ENCODE assay signal across 8 cellular contexts in genomic region chr1:99808391-99809115, GRCh38. TPM values are rescaled to one million over a fixed set of nuclear protein-coding genes. Genes with fewer than 3 reads are reported as not detected.
DNase-seq lines count a peak whose midpoint lies in the region; ATAC-seq and TF ChIP-seq lines count a peak whose summit lies in the region.

No MANE protein-coding gene starts in this region.

- TF ChIP-seq CTCF in CD14-positive monocyte (IDR thresholded peaks at IDR 0.05) (peak; percentile 77), thoracic aorta (IDR thresholded peaks at IDR 0.05) (peak; percentile 55)

- no peak for DNase-seq in CD14-positive monocyte (ENCODE audit: low spot score)
- DNase-seq in NCI-H1417 treated with DMSO at 0.1 percent for 48 hours (lab: John Stamatoyannopoulos, UW) = peak; percentile 28
- peak; percentile 53 for DNase-seq in SKM-1 (lab: John Stamatoyannopoulos, UW; ENCODE audit: unreplicated experiment)
- DNase-seq in effector memory CD8-positive, alpha-beta T cell = peak; percentile 37 to 47 (median 44)
- DNase-seq in lung microvascular endothelial cell (ENCODE audit: low read depth in 2 of 2) = peak; percentile 83 to 90
- no peak for DNase-seq in thoracic aorta (ENCODE audit: low spot score)

- intact Hi-C loops in CD14-positive monocyte (cut with micrococcal nuclease) = loop anchor here (5.0 to 10.0 kb wide), 2 partner anchors 649 to 656 kb away; no protein-coding TSS in a partner anchor

- H3K36me3 ChIP-seq in thoracic aorta = no peaks in the 10 kb centered on the region

- peaks cover 0 to 3% (median 0%) of the 10 kb centered on the region in 3 donors for H3K27me3 Mint-ChIP-seq in CD14-positive monocyte (ENCODE audit: low read depth in 3 of 3)
- peaks cover 12 to 17% of the 10 kb centered on the region in 2 donors for H3K27me3 Mint-ChIP-seq in effector memory CD8-positive, alpha-beta T cell

- H3K4me3 ChIP-seq in thoracic aorta = peak overlapping the region; percentile 59

- H3K9me3 ChIP-seq in thoracic aorta = no peaks in the 10 kb centered on the region

- no peak overlapping the region for H3K27ac Mint-ChIP-seq in CD14-positive monocyte
- H3K27ac Mint-ChIP-seq in effector memory CD8-positive, alpha-beta T cell = no peak overlapping the region

- H3K27me3 ChIP-seq in thoracic aorta (replicated peaks; ENCODE audit: insufficient read depth) = no peaks in the 10 kb centered on the region

- H3K27ac ChIP-seq in thoracic aorta = peak overlapping the region; percentile 40 to 48

- peak; percentile 97 for ATAC-seq in GM18517 (IDR thresholded peaks at IDR 0.05; ENCODE audit: unreplicated experiment)
- peak; percentile 82 for ATAC-seq in HG02970 (IDR thresholded peaks at IDR 0.05; ENCODE audit: low FRiP score, unreplicated experiment)
- peak; percentile 86 for ATAC-seq in effector memory CD8-positive, alpha-beta T cell (replicated peaks)
- ATAC-seq in thoracic aorta (ENCODE audit: insufficient number of reproducible peaks, low FRiP score, low read depth) = peak; percentile 70

- H3K4me1 ChIP-seq in thoracic aorta (ENCODE audit: control insufficient read depth in 1 of 2, low read depth in 2 of 2) = peaks cover 0 to 5% of the 10 kb centered on the region in 2 donors

- H3K4me3 Mint-ChIP-seq in CD14-positive monocyte = peak overlapping the region in 1 of 2 donors; percentile 22
- no peak overlapping the region for H3K4me3 Mint-ChIP-seq in effector memory CD8-positive, alpha-beta T cell

- peaks cover 3% of the 10 kb centered on the region for H3K4me1 Mint-ChIP-seq in CD14-positive monocyte
- no peaks in the 10 kb centered on the region for H3K4me1 Mint-ChIP-seq in effector memory CD8-positive, alpha-beta T cell (ENCODE audit: low read depth in 2 of 2)

- H3K9me3 Mint-ChIP-seq in CD14-positive monocyte = no peaks in the 10 kb centered on the region
- H3K9me3 Mint-ChIP-seq in effector memory CD8-positive, alpha-beta T cell = no peaks in the 10 kb centered on the region

- no peaks in the 10 kb centered on the region for H3K36me3 Mint-ChIP-seq in CD14-positive monocyte
- H3K36me3 Mint-ChIP-seq in effector memory CD8-positive, alpha-beta T cell (ENCODE audit: insufficient read depth) = no peaks in the 10 kb centered on the region

RNA-seq across cellular contexts. Expression of gene AGL, which starts 41.6 kb away (rescaled TPM):
- polyA plus RNA-seq in CD14-positive monocyte = 1 to 10 TPM; 1.2 to 3.9 TPM
- total RNA-seq in lung microvascular endothelial cell (5.0 and 6.3 TPM in 2 replicates), thoracic aorta (10 to 100 TPM; 21.3 to 36.2 TPM)

RNA-seq across cellular contexts. Expression of gene FRRS1, which starts 42.1 kb away (rescaled TPM):
- polyA plus RNA-seq in CD14-positive monocyte = 1 to 10 TPM in 1 of 2 donors, under 1 TPM in 1; 0.61 to 2.1 TPM
- 0.20 and 1.7 TPM in 2 replicates for total RNA-seq in lung microvascular endothelial cell
- total RNA-seq in thoracic aorta = 1 to 10 TPM; 6.1 to 7.6 TPM

Comparison
In these comparisons a context has a peak if more than half of its experiments do, and no peak if none do; other contexts are left out.
1. DNase-seq: peak in NCI-H1417 treated with DMSO at 0.1 percent for 48 hours (single experiment), SKM-1 (single experiment), effector memory CD8-positive, alpha-beta T cell (3 of 3) and lung microvascular endothelial cell (2 of 2); none in CD14-positive monocyte (single experiment) and thoracic aorta (single experiment).
2. Peak in every context shown above with its lines, with median percentiles within 50 percentile points of each other: ATAC-seq.